In genomic region chr22:42933783-42934144, GRCh38 we compare ENCODE assay signal across 8 cellular contexts.
DNase-seq lines count a peak whose midpoint lies in the region; ATAC-seq and TF ChIP-seq lines count a peak whose summit lies in the region.

No MANE protein-coding gene starts in this region.

- no peaks in the 10 kb centered on the region for H3K27me3 ChIP-seq in OCI-LY3 (ENCODE audit: low read depth, low read length)

- peak overlapping the region; percentile 88 for H3K27ac Mint-ChIP-seq in dendritic cell treated with granulocyte-macrophage colony-stimulating factor and Interleukin-4, amounts not matched to agents 40 ng/mL and 50 ng/mL, for 4 days

- H3K79me2 ChIP-seq in OCI-LY3 (ENCODE audit: low read length), result peaks cover 69% of the 10 kb centered on the region

- peaks cover 99% of the 10 kb centered on the region for H3K4me1 Mint-ChIP-seq in dendritic cell treated with granulocyte-macrophage colony-stimulating factor and Interleukin-4, amounts not matched to agents 40 ng/mL and 50 ng/mL, for 4 days (ENCODE audit: low read depth)

- no peak for TF ChIP-seq CTCF in OCI-LY3 (IDR thresholded peaks at IDR 0.05; ENCODE audit: low read depth, low read length)
- no peak for TF ChIP-seq CTCF in mucosa of descending colon (IDR thresholded peaks at IDR 0.05)

- no peaks in the 10 kb centered on the region for H3K36me3 ChIP-seq in OCI-LY3 (replicated peaks; ENCODE audit: low read depth, low read length)
- no peaks in the 10 kb centered on the region for H3K36me3 ChIP-seq in mucosa of descending colon (ENCODE audit: low read depth)

- H3K4me2 ChIP-seq in OCI-LY3 (ENCODE audit: low read length), result peak overlapping the region; percentile 80

- peak; percentile 37 for ATAC-seq in mucosa of descending colon

- no peaks in the 10 kb centered on the region for H3K9me3 Mint-ChIP-seq in dendritic cell treated with granulocyte-macrophage colony-stimulating factor and Interleukin-4, amounts not matched to agents 40 ng/mL and 50 ng/mL, for 4 days

- peak overlapping the region; percentile 68 for H3K9ac ChIP-seq in OCI-LY3 (ENCODE audit: low read length)

- intact Hi-C loops in dendritic cell treated with granulocyte-macrophage colony-stimulating factor and Interleukin-4, amounts not matched to agents 40 ng/mL and 50 ng/mL, for 4 days (cut with micrococcal nuclease), result loop anchor here (2.0 kb wide), 2 partner anchors 45 to 69 kb away; no protein-coding TSS in a partner anchor
- intact Hi-C loops in mucosa of descending colon (cut with DNase I, micrococcal nuclease), result no loop called here

- in situ Hi-C loops in G401 (cut with HindIII; ENCODE audit: low sequenced_read_pairs), result no loop called here

- H3K4me3 ChIP-seq in OCI-LY3 (ENCODE audit: low read length) (peak overlapping the region; percentile 67), mucosa of descending colon (no peak overlapping the region)

- H3K9me3 ChIP-seq in OCI-LY3 (ENCODE audit: insufficient read depth, low read length), result no peaks in the 10 kb centered on the region
- no peaks in the 10 kb centered on the region for H3K9me3 ChIP-seq in mucosa of descending colon

- H3K36me3 Mint-ChIP-seq in dendritic cell treated with granulocyte-macrophage colony-stimulating factor and Interleukin-4, amounts not matched to agents 40 ng/mL and 50 ng/mL, for 4 days (ENCODE audit: low read depth), result peaks cover 21% of the 10 kb centered on the region

- H3K4me3 Mint-ChIP-seq in dendritic cell treated with granulocyte-macrophage colony-stimulating factor and Interleukin-4, amounts not matched to agents 40 ng/mL and 50 ng/mL, for 4 days, result peak overlapping the region; percentile 39

- H3K4me1 ChIP-seq in OCI-LY3 (ENCODE audit: low read length), result peaks cover 88% of the 10 kb centered on the region
- H3K4me1 ChIP-seq in mucosa of descending colon (ENCODE audit: low read depth), result peaks cover 38% of the 10 kb centered on the region

- no peak overlapping the region for H2AFZ ChIP-seq in OCI-LY3 (ENCODE audit: low read depth, low read length)

- DNase-seq in COLO829 (ENCODE audit: low spot score) (peak; percentile 99), mucosa of descending colon (no peak), G401 (ENCODE audit: low spot score) (no peak), NCI-H2227 (lab: John Stamatoyannopoulos, UW; ENCODE audit: unreplicated experiment) (no peak), NCI-H1436 (lab: John Stamatoyannopoulos, UW) (no peak)
- DNase-seq in activated CD8-positive, alpha-beta memory T cell treated with anti-CD3 and anti-CD28 coated beads for 24 hours, result no peak

- peak overlapping the region; percentile 93 for H3K27ac ChIP-seq in OCI-LY3 (ENCODE audit: low read length)

- no peaks in the 10 kb centered on the region for H3K27me3 Mint-ChIP-seq in dendritic cell treated with granulocyte-macrophage colony-stimulating factor and Interleukin-4, amounts not matched to agents 40 ng/mL and 50 ng/mL, for 4 days

- H4K20me1 ChIP-seq in OCI-LY3 (ENCODE audit: insufficient read depth, low read length), result no peaks in the 10 kb centered on the region
